Comparison of ENCODE assay signal across 1 cellular context in the genomic region with DNA sequence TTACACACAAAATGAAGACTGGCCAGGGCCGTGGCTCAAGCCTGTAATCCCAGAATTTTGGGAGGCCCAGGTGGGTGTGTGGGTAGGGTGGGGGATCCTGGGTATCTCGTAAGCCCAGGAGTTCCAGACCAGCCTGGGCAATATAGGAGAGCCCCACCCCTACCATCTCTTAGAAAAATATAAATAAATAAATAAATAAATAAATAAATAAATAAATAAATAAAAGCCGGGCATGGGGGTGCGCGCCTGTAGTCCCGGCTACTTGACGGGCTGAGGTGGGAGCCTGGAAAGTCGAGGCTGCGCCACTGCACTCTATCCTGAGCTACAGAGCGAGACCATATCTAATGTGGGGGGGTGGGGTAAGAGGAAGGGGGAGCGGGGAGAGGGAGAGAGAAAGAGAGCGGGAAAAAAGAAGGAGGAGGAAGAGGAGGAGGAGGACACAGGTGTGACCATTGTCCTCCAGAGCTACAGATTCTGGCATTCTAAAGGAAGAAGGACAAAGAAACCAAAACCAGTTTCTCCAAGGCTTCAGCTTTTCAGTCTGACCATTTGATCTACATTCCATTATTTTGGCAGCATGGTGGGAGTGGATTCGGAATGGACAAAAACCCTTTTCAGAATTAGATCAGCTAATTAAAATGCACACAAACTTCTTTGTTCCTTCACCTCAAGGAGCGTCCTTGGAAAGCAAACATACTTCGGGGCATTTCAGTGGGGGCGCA.
TF ChIP-seq lines count a peak whose summit lies in the region.

No MANE protein-coding gene starts in this region.

TF ChIP-seq in GM12878, 131 proteins besides CTCF, POLR2A, EP300 and RAD21:
- no peak for TF ChIP-seq PAX5 (IDR thresholded peaks at IDR 0.05; ENCODE audit: borderline replicate concordance, low read depth, low read length)
- TF ChIP-seq FOXK2 (IDR thresholded peaks at IDR 0.05) = no peak
- no peak for TF ChIP-seq ATF7 (IDR thresholded peaks at IDR 0.05; ENCODE audit: low read depth)
- TF ChIP-seq POLR2AphosphoS5 (IDR thresholded peaks at IDR 0.05; ENCODE audit: low read length) = no peak
- TF ChIP-seq SPI1 (IDR thresholded peaks at IDR 0.05; ENCODE audit: borderline replicate concordance, insufficient read depth, low read depth, low read length) = no peak
- TF ChIP-seq, protein P1, sequence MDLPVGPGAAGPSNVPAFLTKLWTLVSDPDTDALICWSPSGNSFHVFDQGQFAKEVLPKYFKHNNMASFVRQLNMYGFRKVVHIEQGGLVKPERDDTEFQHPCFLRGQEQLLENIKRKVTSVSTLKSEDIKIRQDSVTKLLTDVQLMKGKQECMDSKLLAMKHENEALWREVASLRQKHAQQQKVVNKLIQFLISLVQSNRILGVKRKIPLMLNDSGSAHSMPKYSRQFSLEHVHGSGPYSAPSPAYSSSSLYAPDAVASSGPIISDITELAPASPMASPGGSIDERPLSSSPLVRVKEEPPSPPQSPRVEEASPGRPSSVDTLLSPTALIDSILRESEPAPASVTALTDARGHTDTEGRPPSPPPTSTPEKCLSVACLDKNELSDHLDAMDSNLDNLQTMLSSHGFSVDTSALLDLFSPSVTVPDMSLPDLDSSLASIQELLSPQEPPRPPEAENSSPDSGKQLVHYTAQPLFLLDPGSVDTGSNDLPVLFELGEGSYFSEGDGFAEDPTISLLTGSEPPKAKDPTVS (IDR thresholded peaks at IDR 0.05; ENCODE audit: low read depth, low read length) = no peak
- TF ChIP-seq, protein P2, sequence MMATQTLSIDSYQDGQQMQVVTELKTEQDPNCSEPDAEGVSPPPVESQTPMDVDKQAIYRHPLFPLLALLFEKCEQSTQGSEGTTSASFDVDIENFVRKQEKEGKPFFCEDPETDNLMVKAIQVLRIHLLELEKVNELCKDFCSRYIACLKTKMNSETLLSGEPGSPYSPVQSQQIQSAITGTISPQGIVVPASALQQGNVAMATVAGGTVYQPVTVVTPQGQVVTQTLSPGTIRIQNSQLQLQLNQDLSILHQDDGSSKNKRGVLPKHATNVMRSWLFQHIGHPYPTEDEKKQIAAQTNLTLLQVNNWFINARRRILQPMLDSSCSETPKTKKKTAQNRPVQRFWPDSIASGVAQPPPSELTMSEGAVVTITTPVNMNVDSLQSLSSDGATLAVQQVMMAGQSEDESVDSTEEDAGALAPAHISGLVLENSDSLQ (IDR thresholded peaks at IDR 0.05) = no peak
- TF ChIP-seq TCF7 (IDR thresholded peaks at IDR 0.05; ENCODE audit: borderline replicate concordance) = no peak
- TF ChIP-seq YY1 (IDR thresholded peaks at IDR 0.05; ENCODE audit: low read depth, low read length) = no peak
TF ChIP-seq in GM12878: peak in this region for 0.
